ENCODE assay signal across 8 cellular contexts in the genomic region with DNA sequence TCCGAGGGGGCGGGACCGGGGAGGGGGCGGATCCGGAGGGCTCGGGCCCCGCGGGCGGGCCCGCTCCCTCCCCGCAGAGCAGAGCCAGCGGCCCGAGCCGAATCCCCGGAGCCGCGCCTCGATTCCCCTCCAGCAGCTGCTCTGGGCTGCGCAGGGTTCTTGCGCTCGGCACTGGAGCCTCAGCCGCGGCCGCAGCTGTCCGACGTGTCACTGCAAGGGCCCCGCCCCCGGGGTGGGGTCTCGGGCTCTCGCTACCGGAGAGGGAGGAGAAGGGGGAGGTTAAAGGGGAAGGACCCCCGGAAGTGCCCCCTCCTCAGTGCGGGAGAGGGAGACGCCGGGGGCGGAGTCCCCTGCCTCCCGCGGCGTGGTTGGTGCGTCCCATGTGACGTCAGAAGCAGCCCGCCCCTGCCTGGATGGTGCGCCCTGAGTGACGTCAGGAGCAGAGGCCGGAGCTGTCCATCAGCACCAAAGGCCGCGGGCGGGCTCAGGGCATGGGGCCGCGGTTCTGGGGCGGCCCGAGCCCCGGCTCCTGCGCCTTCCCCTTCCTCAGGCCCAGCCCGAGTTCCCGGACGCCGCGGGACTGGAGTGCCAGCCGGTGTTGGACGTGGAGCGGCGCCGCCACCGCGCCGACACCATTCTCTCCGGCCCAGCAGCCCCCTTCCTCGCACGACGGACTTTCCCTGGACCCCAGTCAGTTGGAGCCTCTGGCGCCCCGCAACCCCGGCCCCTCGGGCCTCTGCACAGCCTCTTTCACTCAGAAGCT. TPM values are rescaled to one million over a fixed set of nuclear protein-coding genes. Genes with fewer than 3 reads are reported as not detected.
DNase-seq lines count a peak whose midpoint lies in the region; ATAC-seq and TF ChIP-seq lines count a peak whose summit lies in the region.

A gene with protein sequence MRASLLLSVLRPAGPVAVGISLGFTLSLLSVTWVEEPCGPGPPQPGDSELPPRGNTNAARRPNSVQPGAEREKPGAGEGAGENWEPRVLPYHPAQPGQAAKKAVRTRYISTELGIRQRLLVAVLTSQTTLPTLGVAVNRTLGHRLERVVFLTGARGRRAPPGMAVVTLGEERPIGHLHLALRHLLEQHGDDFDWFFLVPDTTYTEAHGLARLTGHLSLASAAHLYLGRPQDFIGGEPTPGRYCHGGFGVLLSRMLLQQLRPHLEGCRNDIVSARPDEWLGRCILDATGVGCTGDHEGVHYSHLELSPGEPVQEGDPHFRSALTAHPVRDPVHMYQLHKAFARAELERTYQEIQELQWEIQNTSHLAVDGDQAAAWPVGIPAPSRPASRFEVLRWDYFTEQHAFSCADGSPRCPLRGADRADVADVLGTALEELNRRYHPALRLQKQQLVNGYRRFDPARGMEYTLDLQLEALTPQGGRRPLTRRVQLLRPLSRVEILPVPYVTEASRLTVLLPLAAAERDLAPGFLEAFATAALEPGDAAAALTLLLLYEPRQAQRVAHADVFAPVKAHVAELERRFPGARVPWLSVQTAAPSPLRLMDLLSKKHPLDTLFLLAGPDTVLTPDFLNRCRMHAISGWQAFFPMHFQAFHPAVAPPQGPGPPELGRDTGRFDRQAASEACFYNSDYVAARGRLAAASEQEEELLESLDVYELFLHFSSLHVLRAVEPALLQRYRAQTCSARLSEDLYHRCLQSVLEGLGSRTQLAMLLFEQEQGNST (minus strand): TSS at position 214 of the 763 bp plus-strand sequence. CDS start 271 bp downstream, outside the sequence.
A gene with protein sequence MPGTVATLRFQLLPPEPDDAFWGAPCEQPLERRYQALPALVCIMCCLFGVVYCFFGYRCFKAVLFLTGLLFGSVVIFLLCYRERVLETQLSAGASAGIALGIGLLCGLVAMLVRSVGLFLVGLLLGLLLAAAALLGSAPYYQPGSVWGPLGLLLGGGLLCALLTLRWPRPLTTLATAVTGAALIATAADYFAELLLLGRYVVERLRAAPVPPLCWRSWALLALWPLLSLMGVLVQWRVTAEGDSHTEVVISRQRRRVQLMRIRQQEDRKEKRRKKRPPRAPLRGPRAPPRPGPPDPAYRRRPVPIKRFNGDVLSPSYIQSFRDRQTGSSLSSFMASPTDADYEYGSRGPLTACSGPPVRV (plus strand): TSS at position 433 of the 763 bp plus-strand sequence. CDS start 700 bp downstream, outside the sequence.

- 0 to 3% (median 1%) methylated on average over 18 to 75 of the region's 75 CpGs for WGBS in spleen, 5 donors

- peaks cover 10% of the 10 kb centered on the region for H3K27me3 Mint-ChIP-seq in central memory CD8-positive, alpha-beta T cell

- H3K9me3 ChIP-seq in spleen = no peaks in the 10 kb centered on the region

- DNase-seq in AG09309 (ENCODE audit: low read depth) = peak; percentile 89
- DNase-seq in NCI-H345 treated with DMSO at 0.1 percent for 48 hours (lab: John Stamatoyannopoulos, UW; ENCODE audit: unreplicated experiment) = peak; percentile 94
- peak; percentile 79 for DNase-seq in activated CD4-positive, CD25-positive, alpha-beta regulatory T cell treated with anti-CD3 and anti-CD28 coated beads, Interleukin-2, amount 50 U/mL, for 16 hours (ENCODE audit: low read depth, low spot score)
- peak; percentile 80 to 82 for DNase-seq in central memory CD8-positive, alpha-beta T cell (ENCODE audit: low spot score in 2 of 2)
- DNase-seq in iris pigment epithelial cell (ENCODE audit: low read depth) = peak; percentile 97
- peak; percentile 96 for DNase-seq in spleen

- peak within 1 kb of the TSS; percentile 79 for H3K27ac Mint-ChIP-seq in central memory CD8-positive, alpha-beta T cell (ENCODE audit: low read depth)

- TF ChIP-seq CTCF in AG09309 (IDR thresholded peaks at IDR 0.05; ENCODE audit: control insufficient read depth, insufficient read depth, low read depth, low read length, missing control alignments) = no peak
- no peak for TF ChIP-seq CTCF in spleen (IDR thresholded peaks at IDR 0.05 in 8 of 11, conservative IDR thresholded peaks at IDR 0.05 in 3 of 11)

- peak within 1 kb of the TSS; percentile 66 for H3K4me3 ChIP-seq in AG09309 (ENCODE audit: control insufficient read depth, low read depth, low read length)
- peak within 1 kb of the TSS; percentile 36 to 83 (median 76) for H3K4me3 ChIP-seq in spleen

- intact Hi-C loops in spleen (cut with DNase I; ENCODE audit: low total_unique reads) = loop anchor here (5.0 kb wide), 1 partner anchor 99 kb away; no protein-coding TSS in a partner anchor

- peaks cover 8% of the 10 kb centered on the region for H3K36me3 Mint-ChIP-seq in central memory CD8-positive, alpha-beta T cell (ENCODE audit: insufficient read depth)

- no peaks in the 10 kb centered on the region for H3K9me3 Mint-ChIP-seq in central memory CD8-positive, alpha-beta T cell

- peak within 1 kb of the TSS; percentile 3 to 87 (median 84) for H3K27ac ChIP-seq in spleen

- H3K36me3 ChIP-seq in spleen = peaks cover 0 to 19% (median 6%) of the 10 kb centered on the region in 6 donors

- ATAC-seq in GM19025 (IDR thresholded peaks at IDR 0.05; ENCODE audit: low read depth, unreplicated experiment) (peak; percentile 66), HG03280 (IDR thresholded peaks at IDR 0.05; ENCODE audit: unreplicated experiment) (peak; percentile 74)
- ATAC-seq in central memory CD8-positive, alpha-beta T cell (replicated peaks; ENCODE audit: extremely low read depth, poor library complexity, severe bottlenecking) = peak; percentile 79

- peaks cover 18% of the 10 kb centered on the region for H3K4me1 Mint-ChIP-seq in central memory CD8-positive, alpha-beta T cell

- no peak for TF ChIP-seq POLR2A in spleen (IDR thresholded peaks at IDR 0.05)

- peak within 1 kb of the TSS; percentile 79 for H3K4me3 Mint-ChIP-seq in central memory CD8-positive, alpha-beta T cell

- peaks cover 0 to 98% (median 7%) of the 10 kb centered on the region in 7 donors for H3K27me3 ChIP-seq in spleen (replicated peaks in 1 of 7)

- H3K4me1 ChIP-seq in spleen = peaks cover 19 to 40% (median 35%) of the 10 kb centered on the region in 6 donors

RNA-seq across cellular contexts. Expression of the first gene that starts in this region (rescaled TPM):
- total RNA-seq in spleen = 10 to 100 TPM in 6 of 7 donors, 1 to 10 TPM in 1; 8.9 to 26.2 (median 15.4) TPM
- polyA plus RNA-seq in spleen = 1 to 10 TPM; 2.8 to 8.9 (median 4.8) TPM

RNA-seq across cellular contexts. Expression of the second gene that starts in this region (rescaled TPM):
- 1 to 10 TPM in 5 of 7 donors, under 1 TPM in 2; 0.39 to 2.8 (median 1.1) TPM for total RNA-seq in spleen
- polyA plus RNA-seq in spleen = 1 to 10 TPM; 1.1 to 2.1 (median 1.5) TPM

Comparison
In these comparisons a context has a peak if more than half of its experiments do, and no peak if none do; other contexts are left out.
1. Peak in every context shown above with its lines: DNase-seq, ATAC-seq, H3K4me3 ChIP-seq and H3K27ac ChIP-seq.